13 cellular contexts compared by ENCODE assay signal in the genomic region with DNA sequence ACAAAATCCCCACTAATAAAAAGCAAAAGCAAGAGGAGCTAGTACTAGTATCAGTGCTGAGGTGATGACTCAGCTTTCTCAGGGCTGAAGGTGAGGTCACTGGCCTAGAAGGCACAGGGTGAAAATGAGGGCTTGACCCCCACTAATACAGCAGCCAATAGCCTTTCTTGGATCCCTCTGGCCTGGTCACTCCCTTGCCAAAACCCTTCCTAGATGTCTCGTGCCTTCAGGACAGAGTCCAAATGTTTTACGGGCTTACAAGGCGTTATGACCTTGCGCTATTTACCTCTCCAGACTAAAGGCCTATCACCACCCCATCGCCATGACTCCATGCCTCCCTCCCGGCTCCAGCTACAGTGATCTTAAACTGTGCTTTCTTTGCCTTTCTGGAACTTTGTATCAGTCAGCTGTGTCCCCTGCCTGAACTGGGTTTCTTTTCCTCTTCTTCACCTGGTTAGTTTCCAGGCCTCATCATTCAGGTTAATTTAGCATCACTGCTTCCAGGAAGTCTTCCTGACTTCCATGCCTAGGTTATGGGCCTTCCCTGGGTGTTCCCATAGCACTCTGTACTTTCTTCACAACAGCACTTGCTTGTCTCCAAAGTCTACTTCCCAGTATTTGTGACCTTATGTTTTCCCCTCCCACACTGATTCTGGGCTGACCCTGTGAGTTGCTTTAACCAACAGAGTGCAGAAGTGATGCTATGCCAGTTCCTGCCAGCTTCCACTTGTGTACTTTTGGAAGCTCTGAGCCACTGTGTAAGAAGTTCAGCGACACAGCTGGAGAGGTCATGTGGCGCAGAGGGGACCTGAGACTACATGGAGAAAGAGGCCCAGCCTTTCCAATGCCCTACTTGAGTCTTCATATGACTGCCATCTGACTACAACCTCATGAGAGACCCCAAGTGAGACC. TPM values are rescaled to one million over a fixed set of nuclear protein-coding genes. Genes with fewer than 3 reads are reported as not detected.
"Had no signal": no experiment of that assay in that cellular context is flagged by ENCODE, and none has a peak within 500 bp of the region (broad histone marks: within the 10 kb centered on the region; RNA-seq: fewer than 3 reads in every experiment).

No MANE protein-coding gene starts in this region.

- H3K9me3 ChIP-seq: left ventricle myocardium inferior, tibial nerve had no signal

- H3K4me3 Mint-ChIP-seq: activated CD8-positive, alpha-beta T cell treated with anti-CD3 and anti-CD28 coated beads, Interleukin-2, amount 10 ng/mL, durations not matched to agents 7 days and 5 days; activated naive CD4-positive, alpha-beta T cell treated with anti-CD3 and anti-CD28 coated beads, Interleukin-2, amount 10 ng/mL, durations not matched to agents 7 days and 5 days; immature natural killer cell; stimulated activated memory B cell treated with anti-CD40 and anti-IgM and Interleukin-4, amounts not matched to agents 10 μg/mL and 1 μg/mL and 100 μg/mL, for 72 hours; T-cell had no signal

- DNase-seq: activated CD4-positive, alpha-beta T cell treated with anti-CD3 and anti-CD28 coated beads for 48 hours; activated CD8-positive, alpha-beta T cell treated with anti-CD3 and anti-CD28 coated beads, Interleukin-2, amount 10 ng/mL, durations not matched to agents 7 days and 5 days; activated naive CD4-positive, alpha-beta T cell treated with anti-CD3 and anti-CD28 coated beads, Interleukin-2, amount 10 ng/mL, durations not matched to agents 7 days and 5 days; brain microvascular endothelial cell; cerebellar nuclear complex; immature natural killer cell; left ventricle myocardium inferior; mesendoderm; T-cell had no signal

- H3K27me3 ChIP-seq: brain microvascular endothelial cell, tibial nerve had no signal

- H3K36me3 ChIP-seq: brain microvascular endothelial cell, left ventricle myocardium inferior, tibial nerve had no signal

- H3K27ac Mint-ChIP-seq: activated CD8-positive, alpha-beta T cell treated with anti-CD3 and anti-CD28 coated beads, Interleukin-2, amount 10 ng/mL, durations not matched to agents 7 days and 5 days; activated naive CD4-positive, alpha-beta T cell treated with anti-CD3 and anti-CD28 coated beads, Interleukin-2, amount 10 ng/mL, durations not matched to agents 7 days and 5 days; stimulated activated memory B cell treated with anti-CD40 and anti-IgM and Interleukin-4, amounts not matched to agents 10 μg/mL and 1 μg/mL and 100 μg/mL, for 72 hours had no signal

- H3K4me3 ChIP-seq: left ventricle myocardium inferior, tibial nerve had no signal

- ATAC-seq: activated CD8-positive, alpha-beta T cell treated with anti-CD3 and anti-CD28 coated beads, Interleukin-2, amount 10 ng/mL, durations not matched to agents 7 days and 5 days; esophagus mucosa; stimulated activated memory B cell treated with anti-CD40 and anti-IgM and Interleukin-4, amounts not matched to agents 10 μg/mL and 1 μg/mL and 100 μg/mL, for 72 hours; T-cell had no signal

- H3K9me3 Mint-ChIP-seq: activated naive CD4-positive, alpha-beta T cell treated with anti-CD3 and anti-CD28 coated beads, Interleukin-2, amount 10 ng/mL, durations not matched to agents 7 days and 5 days; immature natural killer cell; stimulated activated memory B cell treated with anti-CD40 and anti-IgM and Interleukin-4, amounts not matched to agents 10 μg/mL and 1 μg/mL and 100 μg/mL, for 72 hours; T-cell had no signal

- H3K27me3 Mint-ChIP-seq: stimulated activated memory B cell treated with anti-CD40 and anti-IgM and Interleukin-4, amounts not matched to agents 10 μg/mL and 1 μg/mL and 100 μg/mL, for 72 hours had no signal

- H3K27ac ChIP-seq: brain microvascular endothelial cell, left ventricle myocardium inferior, tibial nerve had no signal

RNA-seq across cellular contexts. Expression of a gene that starts 38.5 kb away (rescaled TPM):
- total RNA-seq: myocyte had no signal

RNA-seq across cellular contexts. Expression of a gene that starts 41.3 kb away (rescaled TPM):
- total RNA-seq: activated CD8-positive, alpha-beta T cell treated with anti-CD3 and anti-CD28 coated beads, Interleukin-2, amount 10 ng/mL, durations not matched to agents 7 days and 5 days had no signal
